Comparison of ENCODE assay signal across 17 cellular contexts in the genomic region with DNA sequence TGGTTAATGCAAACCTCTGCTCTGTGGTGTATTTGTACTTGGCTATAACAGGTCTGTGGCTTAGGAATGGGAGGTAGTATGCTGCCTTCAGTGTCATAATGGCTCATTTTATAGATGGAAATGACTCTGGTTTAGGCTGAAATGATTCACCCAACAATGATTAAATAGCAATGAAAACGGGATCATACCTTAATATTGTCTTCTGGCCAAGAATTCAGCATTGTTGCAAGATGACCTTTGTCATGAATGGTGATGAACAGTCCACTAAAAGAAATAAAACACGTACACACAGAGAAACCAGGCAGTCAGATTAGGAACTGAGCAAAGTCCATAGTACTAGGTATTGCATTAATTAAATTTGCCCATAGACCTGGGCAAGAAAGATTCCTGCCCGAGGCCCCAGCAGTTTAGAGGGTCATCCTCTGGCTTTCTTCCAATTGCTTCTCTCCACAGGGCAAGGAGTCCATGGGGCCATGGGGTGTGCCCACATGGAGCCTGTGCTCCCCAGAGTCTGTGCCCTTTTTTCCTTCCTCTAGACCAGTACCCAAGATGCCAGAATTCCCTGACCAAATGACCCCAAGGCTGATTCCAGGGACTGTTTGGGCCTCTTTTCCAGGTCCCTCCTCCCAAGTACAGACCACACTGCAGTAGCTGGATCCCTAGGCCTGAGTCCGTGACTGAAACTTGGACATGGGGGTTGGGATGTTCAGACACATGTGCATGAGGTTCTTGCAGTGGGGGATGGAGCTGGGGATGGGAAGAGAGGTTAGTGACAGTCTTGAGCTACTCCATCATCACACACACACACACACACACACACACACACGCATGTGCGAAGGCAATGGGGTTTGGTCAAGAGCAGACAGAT.
DNase-seq lines count a peak whose midpoint lies in the region; ATAC-seq, FAIRE-seq and TF ChIP-seq lines count a peak whose summit lies in the region.
"Had no signal": no experiment of that assay in that cellular context is flagged by ENCODE, and none has a peak within 500 bp of the region (broad histone marks: within the 10 kb centered on the region; RNA-seq: fewer than 3 reads in every experiment).

No MANE protein-coding gene starts in this region.

- H3K27ac ChIP-seq in pancreas (no peak overlapping the region), body of pancreas (no peak overlapping the region)
- H3K27ac ChIP-seq: ascending aorta; BLaER1 treated with 17β-estradiol and CSF1 and Interleukin-3, amounts not matched to agents 10 nM and 100 nM; upper lobe of left lung had no signal

- 60 to 73% methylated on average over 6 of the region's 6 CpGs for WGBS in pancreas, 2 donors
- WGBS in body of pancreas, 2 donors = 58 to 62% methylated on average over 6 of the region's 6 CpGs

- TF ChIP-seq CTCF in fibroblast of the aortic adventitia (IDR thresholded peaks at IDR 0.05; ENCODE audit: insufficient read depth, low read length) = no peak
- no peak for TF ChIP-seq CTCF in pancreas (IDR thresholded peaks at IDR 0.05)
- no peak for TF ChIP-seq CTCF in body of pancreas (IDR thresholded peaks at IDR 0.05)

- ATAC-seq in pancreas = peak in 3 of 4 donors; percentile 17 to 44 (median 33)
- no peak for ATAC-seq in body of pancreas
- no peak for ATAC-seq in HG02571 (IDR thresholded peaks at IDR 0.05; ENCODE audit: unreplicated experiment)
- ATAC-seq: stimulated activated effector memory CD8-positive, alpha-beta T cell treated with anti-CD3 and anti-CD28 coated beads, Interleukin-12 subunit alpha, Interleukin-12 subunit beta, amount 100 ng/mL, for 72 hours had no signal

- H3K9me3 ChIP-seq in pancreas = no peaks in the 10 kb centered on the region
- H3K9me3 ChIP-seq in body of pancreas = no peaks in the 10 kb centered on the region
- H3K9me3 ChIP-seq: ascending aorta, upper lobe of left lung had no signal

- TF ChIP-seq POLR2A in body of pancreas (IDR thresholded peaks at IDR 0.05) = no peak

- no peak for FAIRE-seq in pancreas (lab: Jason Lieb, UNC)

- H3K36me3 ChIP-seq in pancreas (no peaks in the 10 kb centered on the region), body of pancreas (replicated peaks in 1 of 2; ENCODE audit: insufficient read depth in 1 of 2, low read depth in 2 of 2) (no peaks in the 10 kb centered on the region)
- H3K36me3 ChIP-seq: BLaER1 treated with 17β-estradiol and CSF1 and Interleukin-3, amounts not matched to agents 10 nM and 100 nM; upper lobe of left lung had no signal

- no peak overlapping the region for H3K4me3 ChIP-seq in fibroblast of the aortic adventitia (ENCODE audit: low read depth, low read length)
- no peak overlapping the region for H3K4me3 ChIP-seq in pancreas
- H3K4me3 ChIP-seq in body of pancreas = no peak overlapping the region
- H3K4me3 ChIP-seq: ascending aorta; BLaER1 treated with 17β-estradiol and CSF1 and Interleukin-3, amounts not matched to agents 10 nM and 100 nM; upper lobe of left lung had no signal

- peak; percentile 24 for DNase-seq in GM03348 (ENCODE audit: low spot score)
- peak; percentile 21 for DNase-seq in RKO (ENCODE audit: low spot score)
- peak; percentile 40 for DNase-seq in fibroblast of the aortic adventitia (ENCODE audit: low read depth)
- no peak for DNase-seq in pancreas
- DNase-seq in SIG-M5 (lab: John Stamatoyannopoulos, UW) = no peak
- DNase-seq in activated CD4-positive, CD25-positive, alpha-beta regulatory T cell (lab: John Stamatoyannopoulos, UW) = no peak
- no peak for DNase-seq in body of pancreas
- DNase-seq: activated CD8-positive, alpha-beta memory T cell treated with anti-CD3 and anti-CD28 coated beads for 24 hours; DMS53; H7; NCI-H1105; NCI-H345; upper lobe of left lung had no signal

- H3K27me3 ChIP-seq in pancreas (no peaks in the 10 kb centered on the region), body of pancreas (no peaks in the 10 kb centered on the region)
- H3K27me3 ChIP-seq: ascending aorta; BLaER1 treated with 17β-estradiol and CSF1 and Interleukin-3, amounts not matched to agents 10 nM and 100 nM; upper lobe of left lung had no signal

- H3K4me1 ChIP-seq in pancreas = peaks cover 0 to 9% (median 2%) of the 10 kb centered on the region in 3 donors
- H3K4me1 ChIP-seq in body of pancreas = peaks cover 13% of the 10 kb centered on the region

- intact Hi-C loops in pancreas (cut with DNase I) (no loop called here), body of pancreas (cut with DNase I) (no loop called here)

Comparison
In these comparisons a context has a peak if more than half of its experiments do, and no peak if none do; other contexts are left out.
1. DNase-seq: peak in GM03348 (single experiment), RKO (single experiment) and fibroblast of the aortic adventitia (single experiment); none in pancreas (0 of 6), SIG-M5 (single experiment), activated CD4-positive, CD25-positive, alpha-beta regulatory T cell (0 of 4) and body of pancreas (0 of 4).
2. ATAC-seq: peak in pancreas (3 of 4); none in body of pancreas (single experiment) and HG02571 (single experiment).